ENCODE assay signal across 1 cellular context in the genomic region with DNA sequence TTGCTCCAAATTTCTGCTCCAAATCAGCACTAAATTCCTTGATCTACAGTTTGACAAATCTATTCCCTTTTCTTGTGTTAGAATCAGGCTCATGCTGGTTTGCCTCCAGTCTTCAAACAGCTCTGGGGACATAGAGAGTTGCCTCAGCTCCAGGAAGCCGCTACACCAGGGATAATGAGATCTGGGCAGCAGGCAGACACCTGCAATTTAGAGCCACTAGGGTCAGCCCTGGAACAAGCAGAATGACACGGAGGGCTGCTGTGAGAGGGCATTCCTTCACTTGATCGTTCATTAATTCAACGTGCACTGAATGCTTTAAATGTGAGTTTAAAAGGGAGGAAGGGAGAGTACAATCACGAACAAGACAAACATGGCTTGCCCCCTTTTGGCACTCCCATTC.
TF ChIP-seq lines count a peak whose summit lies in the region.

No MANE protein-coding gene starts in this region.

TF ChIP-seq in H1, 55 proteins besides CTCF, POLR2A, EP300 and RAD21:
- no peak for TF ChIP-seq CBX5 (IDR thresholded peaks at IDR 0.05; ENCODE audit: low read depth, low read length)
- no peak for TF ChIP-seq GABPA (IDR thresholded peaks at IDR 0.05; ENCODE audit: borderline replicate concordance, insufficient read depth, low read length)
- no peak for TF ChIP-seq PHF8 (conservative IDR thresholded peaks at IDR 0.05; ENCODE audit: low read depth, low read length)
- no peak for TF ChIP-seq JUND (IDR thresholded peaks at IDR 0.05; ENCODE audit: low read length)
- TF ChIP-seq FOSL1 (IDR thresholded peaks at IDR 0.05; ENCODE audit: insufficient read depth, low read depth, low read length) = no peak
- TF ChIP-seq KDM1A (IDR thresholded peaks at IDR 0.05; ENCODE audit: borderline replicate concordance, low read length) = no peak
- TF ChIP-seq TAF1 (IDR thresholded peaks at IDR 0.05; ENCODE audit: low read depth, low read length) = no peak
- no peak for TF ChIP-seq SIX5 (IDR thresholded peaks at IDR 0.05; ENCODE audit: low read depth, low read length)
- no peak for TF ChIP-seq KDM5A (IDR thresholded peaks at IDR 0.05; ENCODE audit: low read length)
- TF ChIP-seq TCF12 (IDR thresholded peaks at IDR 0.05; ENCODE audit: low read depth, low read length) = no peak
- no peak for TF ChIP-seq SAP30 (IDR thresholded peaks at IDR 0.05; ENCODE audit: insufficient read depth, insufficient replicate concordance, low read length)
- no peak for TF ChIP-seq CHD2 (IDR thresholded peaks at IDR 0.05; ENCODE audit: low read length)
- no peak for TF ChIP-seq ASH2L (IDR thresholded peaks at IDR 0.05; ENCODE audit: low read length)
